ENCODE assay signal across 13 cellular contexts in genomic region chr3:114902691-114903101, GRCh38.
DNase-seq lines count a peak whose midpoint lies in the region; ATAC-seq and TF ChIP-seq lines count a peak whose summit lies in the region.
"Had no signal": no experiment of that assay in that cellular context is flagged by ENCODE, and none has a peak within 500 bp of the region (broad histone marks: within the 10 kb centered on the region; RNA-seq: fewer than 3 reads in every experiment).

No MANE protein-coding gene starts in this region.

- no peak overlapping the region for H3K4me3 Mint-ChIP-seq in activated naive CD4-positive, alpha-beta T cell treated with anti-CD3 and anti-CD28 coated beads for 36 hours
- H3K4me3 Mint-ChIP-seq: CD4-positive, CD25-positive, alpha-beta regulatory T cell; immature natural killer cell had no signal

- H3K27me3 ChIP-seq in lower lobe of right lung (ENCODE audit: low read depth), result no peaks in the 10 kb centered on the region
- H3K27me3 ChIP-seq: upper lobe of left lung had no signal

- no peaks in the 10 kb centered on the region for H3K9me3 ChIP-seq in lower lobe of right lung
- H3K9me3 ChIP-seq: upper lobe of left lung had no signal

- H3K27ac Mint-ChIP-seq in activated naive CD4-positive, alpha-beta T cell treated with anti-CD3 and anti-CD28 coated beads for 36 hours, result no peak overlapping the region
- H3K27ac Mint-ChIP-seq: immature natural killer cell had no signal

- H3K4me1 Mint-ChIP-seq in activated naive CD4-positive, alpha-beta T cell treated with anti-CD3 and anti-CD28 coated beads for 36 hours (ENCODE audit: low read depth), result peaks cover 10% of the 10 kb centered on the region

- TF ChIP-seq CTCF in lower lobe of right lung (IDR thresholded peaks at IDR 0.05), result no peak

- peaks cover 12% of the 10 kb centered on the region for H3K4me1 ChIP-seq in lower lobe of right lung

- H3K4me3 ChIP-seq in lower lobe of right lung, result no peak overlapping the region
- H3K4me3 ChIP-seq: upper lobe of left lung had no signal

- peaks cover 3% of the 10 kb centered on the region for H3K36me3 Mint-ChIP-seq in activated naive CD4-positive, alpha-beta T cell treated with anti-CD3 and anti-CD28 coated beads for 36 hours (ENCODE audit: low read depth)

- no peaks in the 10 kb centered on the region for H3K36me3 ChIP-seq in lower lobe of right lung
- H3K36me3 ChIP-seq: upper lobe of left lung had no signal

- intact Hi-C loops in lower lobe of right lung (cut with DNase I), result no loop called here
- intact Hi-C loops in activated naive CD4-positive, alpha-beta T cell treated with anti-CD3 and anti-CD28 coated beads for 36 hours (cut with micrococcal nuclease), result no loop called here

- CTCF ChIA-PET in activated naive CD4-positive, alpha-beta T cell treated with anti-CD3 and anti-CD28 coated beads for 36 hours (lab: Charles Lee), result no interaction called here

- H3K9me3 Mint-ChIP-seq in activated naive CD4-positive, alpha-beta T cell treated with anti-CD3 and anti-CD28 coated beads for 36 hours, result no peaks in the 10 kb centered on the region
- H3K9me3 Mint-ChIP-seq: immature natural killer cell had no signal

- H3K27ac ChIP-seq in cingulate gyrus (ENCODE audit: low read depth, low read length) (peak overlapping the region; percentile 5), lower lobe of right lung (peak overlapping the region; percentile 21)

- no peaks in the 10 kb centered on the region for H3K27me3 Mint-ChIP-seq in activated naive CD4-positive, alpha-beta T cell treated with anti-CD3 and anti-CD28 coated beads for 36 hours (ENCODE audit: low read depth)
- H3K27me3 Mint-ChIP-seq: CD4-positive, CD25-positive, alpha-beta regulatory T cell had no signal

- DNase-seq in DMS53 (lab: John Stamatoyannopoulos, UW), result peak; percentile 88
- DNase-seq in lower lobe of right lung, result no peak
- DNase-seq in activated naive CD4-positive, alpha-beta T cell treated with anti-CD3 and anti-CD28 coated beads for 36 hours, result no peak
- no peak for DNase-seq in cerebellar nuclear complex (lab: John Stamatoyannopoulos, UW)
- DNase-seq: activated CD4-positive, alpha-beta T cell treated with anti-CD3 and anti-CD28 coated beads for 1 hour; CD4-positive, CD25-positive, alpha-beta regulatory T cell; immature natural killer cell; NCI-H524 treated with DMSO at 0.1 percent for 48 hours; upper lobe of left lung had no signal

- ATAC-seq in HG03139 (IDR thresholded peaks at IDR 0.05; ENCODE audit: unreplicated experiment) (peak; percentile 36), lower lobe of right lung (no peak), GM21526 (IDR thresholded peaks at IDR 0.05; ENCODE audit: low FRiP score, unreplicated experiment) (no peak), GM21723 (IDR thresholded peaks at IDR 0.05; ENCODE audit: unreplicated experiment) (no peak)
